3 cellular contexts compared by ENCODE assay signal in genomic region chr1:155163785-155164184, GRCh38. TPM values are rescaled to one million over a fixed set of nuclear protein-coding genes. Genes with fewer than 3 reads are reported as not detected.
"Had no signal": no experiment of that assay in that cellular context is flagged by ENCODE, and none has a peak within 500 bp of the region (broad histone marks: within the 10 kb centered on the region; RNA-seq: fewer than 3 reads in every experiment).

No MANE protein-coding gene starts in this region.

RNA-seq across cellular contexts. Expression of gene TRIM46, which starts 9.9 kb away (rescaled TPM):
- total RNA-seq: ascending aorta, cardiac septum had no signal

RNA-seq across cellular contexts. Expression of gene EFNA1, which starts 36.1 kb away (rescaled TPM):
- total RNA-seq: activated T-helper 1 cell treated with anti-CD3 and anti-CD28 coated beads, Interleukin-12 subunit alpha, Interleukin-12 subunit beta, Interleukin-2, Interleukin-4 antibody, amounts not matched to agents 30 ng/mL and 10 ng/mL and 1 ng/mL, durations not matched to agents 14 hours and 24 hours and 36 hours had no signal
